In genomic region chr16:12901597-12902436, GRCh38 we compare ENCODE assay signal across 10 cellular contexts. TPM values are rescaled to one million over a fixed set of nuclear protein-coding genes. Genes with fewer than 3 reads are reported as not detected.
DNase-seq lines count a peak whose midpoint lies in the region; ATAC-seq and TF ChIP-seq lines count a peak whose summit lies in the region.
"Had no signal": no experiment of that assay in that cellular context is flagged by ENCODE, and none has a peak within 500 bp of the region (broad histone marks: within the 10 kb centered on the region; RNA-seq: fewer than 3 reads in every experiment).

SHISA9 (plus strand) TSS chr16:12901598.

- peak within 1 kb of the TSS; percentile 52 for H3K23ac ChIP-seq in mesendoderm (ENCODE audit: low read length)

- H3K4ac ChIP-seq in mesendoderm (ENCODE audit: low read depth, low read length): peak within 1 kb of the TSS; percentile 87

- TF ChIP-seq CTCF in brain microvascular endothelial cell (IDR thresholded peaks at IDR 0.05; ENCODE audit: low read depth, low read length, missing control alignments): no peak
- no peak for TF ChIP-seq CTCF in type B pancreatic cell (conservative IDR thresholded peaks at IDR 0.05)
- no peak for TF ChIP-seq CTCF in lower leg skin (IDR thresholded peaks at IDR 0.05)

- TF ChIP-seq POLR2A in lower leg skin (IDR thresholded peaks at IDR 0.05): no peak

- peaks cover 2% of the 10 kb centered on the region for H3K4me1 ChIP-seq in mesendoderm (ENCODE audit: control insufficient read depth, low read depth, low read length)

- H3K4me3 Mint-ChIP-seq in activated naive CD8-positive, alpha-beta T cell: peak within 1 kb of the TSS; percentile 2
- no peak within 1 kb of the TSS for H3K4me3 Mint-ChIP-seq in activated naive CD8-positive, alpha-beta T cell treated with anti-CD3 and anti-CD28 coated beads, Interleukin-2, amount 50 U/mL, for 24 hours
- peak within 1 kb of the TSS; percentile 89 for H3K4me3 Mint-ChIP-seq in type B pancreatic cell

- H3K27me3 Mint-ChIP-seq in activated naive CD8-positive, alpha-beta T cell: peaks cover 20% of the 10 kb centered on the region
- H3K27me3 Mint-ChIP-seq in activated naive CD8-positive, alpha-beta T cell treated with anti-CD3 and anti-CD28 coated beads, Interleukin-2, amount 50 U/mL, for 24 hours: peaks cover 58% of the 10 kb centered on the region
- peaks cover 82% of the 10 kb centered on the region for H3K27me3 Mint-ChIP-seq in type B pancreatic cell

- H3K27ac ChIP-seq in brain microvascular endothelial cell (no peak within 1 kb of the TSS), mesendoderm (ENCODE audit: low read depth, low read length) (peak within 1 kb of the TSS; percentile 60)

- peak within 1 kb of the TSS; percentile 18 for H2BK120ac ChIP-seq in mesendoderm (ENCODE audit: low read depth, low read length)

- H3K36me3 Mint-ChIP-seq in activated naive CD8-positive, alpha-beta T cell: no peaks in the 10 kb centered on the region
- H3K36me3 Mint-ChIP-seq in activated naive CD8-positive, alpha-beta T cell treated with anti-CD3 and anti-CD28 coated beads, Interleukin-2, amount 50 U/mL, for 24 hours (ENCODE audit: low read depth): no peaks in the 10 kb centered on the region
- H3K36me3 Mint-ChIP-seq in type B pancreatic cell: no peaks in the 10 kb centered on the region

- H3K36me3 ChIP-seq in brain microvascular endothelial cell (replicated peaks): no peaks in the 10 kb centered on the region
- H3K36me3 ChIP-seq in mesendoderm (ENCODE audit: control insufficient read depth, insufficient read depth, low read length): no peaks in the 10 kb centered on the region

- in situ Hi-C loops in brain microvascular endothelial cell (cut with HindIII; ENCODE audit: low pct_ligation_motif_present, low sequenced_read_pairs): no loop called here

- no peak within 1 kb of the TSS for H2BK15ac ChIP-seq in mesendoderm (replicated peaks; ENCODE audit: low read depth)

- DNase-seq in activated naive CD8-positive, alpha-beta T cell treated with anti-CD3 and anti-CD28 coated beads, Interleukin-2, amount 50 U/mL, for 24 hours: no peak
- no peak for DNase-seq in brain microvascular endothelial cell
- peak; percentile 42 for DNase-seq in mesendoderm
- no peak for DNase-seq in type B pancreatic cell (ENCODE audit: extremely low spot score, unreplicated experiment)
- no peak for DNase-seq in lower leg skin (ENCODE audit: low spot score in 2 of 2)
- no peak for DNase-seq in NCI-H2081 treated with DMSO at 0.1 percent for 48 hours (lab: John Stamatoyannopoulos, UW)
- DNase-seq: SHP77 treated with DMSO at 0.1 percent for 48 hours; stimulated activated CD4-positive, alpha-beta T cell treated with anti-CD3 and anti-CD28 coated beads, Interleukin-1b, Interleukin-23, amount 100 ng/mL, for 48 hours had no signal

- H3K18ac ChIP-seq in mesendoderm (ENCODE audit: low read length): peak within 1 kb of the TSS; percentile 63

- no peak within 1 kb of the TSS for H4K5ac ChIP-seq in mesendoderm (ENCODE audit: low read length)

- H3K79me1 ChIP-seq in mesendoderm (ENCODE audit: low read length): peaks cover 4% of the 10 kb centered on the region

- H3K9me3 Mint-ChIP-seq in activated naive CD8-positive, alpha-beta T cell (ENCODE audit: low read depth): no peaks in the 10 kb centered on the region
- H3K9me3 Mint-ChIP-seq in activated naive CD8-positive, alpha-beta T cell treated with anti-CD3 and anti-CD28 coated beads, Interleukin-2, amount 50 U/mL, for 24 hours: no peaks in the 10 kb centered on the region
- H3K9me3 Mint-ChIP-seq in type B pancreatic cell: no peaks in the 10 kb centered on the region

- peak within 1 kb of the TSS; percentile 92 for H3K9ac ChIP-seq in mesendoderm (ENCODE audit: low read length)

- ATAC-seq in activated naive CD8-positive, alpha-beta T cell treated with anti-CD3 and anti-CD28 coated beads, Interleukin-2, amount 50 U/mL, for 24 hours: no peak
- ATAC-seq in HG03457 (IDR thresholded peaks at IDR 0.05; ENCODE audit: unreplicated experiment): no peak

- H3K4me2 ChIP-seq in mesendoderm (ENCODE audit: low read length): peak within 1 kb of the TSS; percentile 100

- intact Hi-C loops in lower leg skin (cut with DNase I; ENCODE audit: low total_unique reads): no loop called here

- peaks cover 51% of the 10 kb centered on the region for H3K27me3 ChIP-seq in brain microvascular endothelial cell (replicated peaks)
- no peaks in the 10 kb centered on the region for H3K27me3 ChIP-seq in mesendoderm (ENCODE audit: insufficient read depth, low read length, poor library complexity)

- H3K79me2 ChIP-seq in mesendoderm (ENCODE audit: control insufficient read depth, insufficient read depth, low read length): peaks cover 46% of the 10 kb centered on the region

- no peak within 1 kb of the TSS for H2AK5ac ChIP-seq in mesendoderm (ENCODE audit: low read length)

- H3K4me3 ChIP-seq in brain microvascular endothelial cell (ENCODE audit: low read depth, low read length): peak within 1 kb of the TSS; percentile 22
- peak within 1 kb of the TSS; percentile 81 for H3K4me3 ChIP-seq in mesendoderm (ENCODE audit: low read length)
- H3K4me3 ChIP-seq in lower leg skin (ENCODE audit: low read depth, poor library complexity, severe bottlenecking): no peak within 1 kb of the TSS

- H4K8ac ChIP-seq in mesendoderm (ENCODE audit: low read depth, low read length): no peak within 1 kb of the TSS

- WGBS in mesendoderm (ENCODE audit: extremely low coverage, insufficient coverage, low lambda C conversion rate): no CpG with 5 or more reads among the region's 107 CpGs
- WGBS in lower leg skin, 2 donors: 2 to 4% methylated on average over 17 to 47 of the region's 107 CpGs

- peaks cover 3% of the 10 kb centered on the region for H3K4me1 Mint-ChIP-seq in activated naive CD8-positive, alpha-beta T cell (ENCODE audit: low read depth)
- peaks cover 2% of the 10 kb centered on the region for H3K4me1 Mint-ChIP-seq in activated naive CD8-positive, alpha-beta T cell treated with anti-CD3 and anti-CD28 coated beads, Interleukin-2, amount 50 U/mL, for 24 hours
- H3K4me1 Mint-ChIP-seq in type B pancreatic cell (ENCODE audit: unreplicated experiment): no peaks in the 10 kb centered on the region

- no peak within 1 kb of the TSS for H3K27ac Mint-ChIP-seq in activated naive CD8-positive, alpha-beta T cell
- H3K27ac Mint-ChIP-seq in activated naive CD8-positive, alpha-beta T cell treated with anti-CD3 and anti-CD28 coated beads, Interleukin-2, amount 50 U/mL, for 24 hours: no peak within 1 kb of the TSS
- H3K27ac Mint-ChIP-seq in type B pancreatic cell: peak within 1 kb of the TSS; percentile 51

- H2BK5ac ChIP-seq in mesendoderm (ENCODE audit: low read length): peak within 1 kb of the TSS; percentile 56

- peak within 1 kb of the TSS; percentile 96 for H3K56ac ChIP-seq in mesendoderm (ENCODE audit: low read length)

RNA-seq across cellular contexts. Expression of gene SHISA9, which starts in this region (rescaled TPM):
- 28.3 TPM for polyA plus RNA-seq in mesendoderm (2013, experiment 1 of 2)
- 29.7 TPM for polyA plus RNA-seq in mesendoderm (2013, experiment 2 of 2)
- total RNA-seq in type B pancreatic cell (ENCODE audit: low replicate concordance) (5.3 and 6.3 TPM in 2 replicates), lower leg skin (1 to 10 TPM in 1 of 4 donors, under 1 TPM in 3; 0.30 to 3.1 (median 0.66) TPM)
